28 cellular contexts compared by ENCODE assay signal in genomic region chr2:204207851-204208250, GRCh38.
"Had no signal": no experiment of that assay in that cellular context is flagged by ENCODE, and none has a peak within 500 bp of the region (broad histone marks: within the 10 kb centered on the region; RNA-seq: fewer than 3 reads in every experiment).

No MANE protein-coding gene starts in this region.

- H3K27ac ChIP-seq: neural progenitor cell, ovary, parathyroid adenoma, psoas muscle, right lobe of liver, sigmoid colon, skin epidermis, spleen, stomach, thoracic aorta, thyroid gland, tibial nerve, upper lobe of left lung, vagina had no signal

- H3K4me1 ChIP-seq: neural progenitor cell, parathyroid adenoma, psoas muscle, sigmoid colon, spleen, stomach, thyroid gland, tibial nerve, upper lobe of left lung, vagina had no signal

- H3K36me3 ChIP-seq: neural progenitor cell, ovary, right lobe of liver, sigmoid colon, spleen, stomach, thoracic aorta, thyroid gland, tibial nerve, upper lobe of left lung, vagina had no signal

- H3K79me2 ChIP-seq: parathyroid adenoma had no signal

- H2AFZ ChIP-seq: neural progenitor cell, parathyroid adenoma had no signal

- H3K9ac ChIP-seq: neural progenitor cell, parathyroid adenoma had no signal

- H3K4me3 ChIP-seq: neural progenitor cell, ovary, psoas muscle, right lobe of liver, sigmoid colon, skin epidermis, smooth muscle cell, spleen, stomach, thoracic aorta, thyroid gland, tibial nerve, upper lobe of left lung, vagina had no signal

- ATAC-seq: naive thymus-derived CD8-positive, alpha-beta T cell; natural killer cell treated with Interleukin-12 subunit alpha and Interleukin-12 subunit beta and Interleukin-15 and Interleukin-18, amount 100 ng/mL, for 72 hours; psoas muscle; right cardiac atrium; right lobe of liver; stimulated activated memory B cell treated with anti-CD40 and anti-IgM and Interleukin-4, amounts not matched to agents 10 μg/mL and 1 μg/mL and 100 μg/mL, for 72 hours had no signal

- H3K27me3 ChIP-seq: ovary, right lobe of liver, sigmoid colon, stomach, thyroid gland, tibial nerve, upper lobe of left lung, vagina had no signal

- H3K4me2 ChIP-seq: neural progenitor cell, smooth muscle cell had no signal

- H3K9me3 ChIP-seq: ovary, psoas muscle, right lobe of liver, sigmoid colon, spleen, stomach, thoracic aorta, thyroid gland, tibial nerve, upper lobe of left lung, vagina had no signal

- DNase-seq: naive thymus-derived CD8-positive, alpha-beta T cell; occipital lobe; ovary; posterior cingulate gyrus; psoas muscle; right cardiac atrium; right lobe of liver; sigmoid colon; spleen; stimulated activated CD4-positive, alpha-beta T cell treated with anti-CD3 and anti-CD28 coated beads, Interleukin-12 subunit alpha, Interleukin-12 subunit beta, amount 100 ng/mL, for 4 hours; stimulated activated CD4-positive, alpha-beta T cell treated with anti-CD3 and anti-CD28 coated beads, Interleukin-1b, Interleukin-23, amount 100 ng/mL, for 48 hours; stimulated activated CD4-positive, alpha-beta T cell treated with anti-CD3 and anti-CD28 coated beads, Interleukin-4, amount 100 ng/mL, for 1 hour; stimulated activated CD4-positive, alpha-beta T cell treated with anti-CD3 and anti-CD28 coated beads, Interleukin-4, amount 100 ng/mL, for 4 hours; stimulated activated CD8-positive, alpha-beta memory T cell treated with anti-CD3 and anti-CD28 coated beads, Interleukin-4, amount 100 ng/mL, for 48 hours; stimulated activated naive CD4-positive, alpha-beta T cell; stomach; thyroid gland; trophoblast cell; upper lobe of left lung had no signal
